Comparison of ENCODE assay signal across 20 cellular contexts in the genomic region with DNA sequence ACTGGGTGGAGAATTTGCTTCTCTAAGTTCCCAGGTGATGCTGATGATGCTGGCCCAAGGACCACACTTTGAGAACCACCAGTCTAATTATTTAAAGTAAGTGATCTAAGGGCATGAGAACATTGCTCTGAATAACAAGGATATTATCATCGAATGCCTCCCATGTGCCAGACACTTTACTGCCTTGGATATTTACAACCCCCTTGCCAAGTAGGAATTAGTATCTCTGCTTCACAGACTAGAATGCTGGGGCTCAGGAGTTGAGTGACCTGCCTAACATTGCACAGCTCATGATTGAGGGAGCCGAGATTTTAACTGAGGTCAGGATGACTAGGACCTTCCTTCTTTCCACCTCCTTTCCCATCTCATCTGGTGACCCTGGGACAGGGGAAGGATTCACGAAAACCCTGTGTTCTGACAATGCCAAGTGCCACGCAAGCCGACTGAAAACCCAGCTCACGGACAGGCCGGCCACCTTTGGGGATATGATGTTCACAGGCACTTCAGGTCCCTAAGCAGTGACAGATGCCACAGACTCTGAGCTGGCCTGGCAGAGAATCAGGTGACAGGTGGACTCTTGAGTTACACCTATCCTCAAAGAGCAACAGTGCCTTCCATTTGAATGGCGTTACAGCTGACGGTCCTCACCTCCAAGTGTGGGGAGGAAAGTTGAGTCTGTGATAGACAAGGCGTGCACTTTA.
A peak's percentile ranks its signal among the peaks of the same experiment; 100 is the strongest.
DNase-seq lines count a peak whose midpoint lies in the region; ATAC-seq and TF ChIP-seq lines count a peak whose summit lies in the region.
"Had no signal": no experiment of that assay in that cellular context is flagged by ENCODE, and none has a peak within 500 bp of the region (broad histone marks: within the 10 kb centered on the region; RNA-seq: fewer than 3 reads in every experiment).

No MANE protein-coding gene starts in this region.

- peak in 1 of 2 donors; percentile 33 for TF ChIP-seq POLR2A in gastrocnemius medialis (IDR thresholded peaks at IDR 0.05)

- intact Hi-C loops in PC-9 (cut with micrococcal nuclease; ENCODE audit: unreplicated experiment), result loop anchor here (2.0 kb wide), 2 partner anchors 31 to 287 kb away; a partner anchor contains a TSS
- intact Hi-C loops in gastrocnemius medialis (cut with DNase I; ENCODE audit: low total_unique reads), result no loop called here
- intact Hi-C loops in naive thymus-derived CD4-positive, alpha-beta T cell (cut with micrococcal nuclease), result no loop called here

- no peak overlapping the region for H3K4me3 Mint-ChIP-seq in naive thymus-derived CD4-positive, alpha-beta T cell
- H3K4me3 Mint-ChIP-seq: activated T-helper 17 cell treated with anti-CD3 and anti-CD28 coated beads, Interleukin-2, amount 50 U/mL, for 72 hours had no signal

- H3F3A ChIP-seq in PC-9 (ENCODE audit: insufficient read depth, low read depth), result peaks cover 21% of the 10 kb centered on the region; the same call in 1 of the 2 replicates

- no peaks in the 10 kb centered on the region for H3K9me3 ChIP-seq in PC-9 (ENCODE audit: insufficient read depth, low read depth)
- H3K9me3 ChIP-seq in right atrium auricular region, result no peaks in the 10 kb centered on the region
- no peaks in the 10 kb centered on the region for H3K9me3 ChIP-seq in gastrocnemius medialis
- no peaks in the 10 kb centered on the region for H3K9me3 ChIP-seq in naive thymus-derived CD4-positive, alpha-beta T cell (ENCODE audit: control insufficient read depth in 2 of 3, low read length in 3 of 3)
- H3K9me3 ChIP-seq: BE2C, pancreas had no signal

- no peaks in the 10 kb centered on the region for H4K20me1 ChIP-seq in PC-9 (ENCODE audit: insufficient read depth)

- H3K36me3 Mint-ChIP-seq in naive thymus-derived CD4-positive, alpha-beta T cell, result no peaks in the 10 kb centered on the region

- no peak overlapping the region for H3K4me3 ChIP-seq in PC-9
- H3K4me3 ChIP-seq in right atrium auricular region, result no peak overlapping the region
- H3K4me3 ChIP-seq in gastrocnemius medialis, result no peak overlapping the region
- H3K4me3 ChIP-seq in naive thymus-derived CD4-positive, alpha-beta T cell (ENCODE audit: low read length), result no peak overlapping the region
- H3K4me3 ChIP-seq: dorsolateral prefrontal cortex, pancreas had no signal

- CTCF ChIA-PET in PC-9 (lab: Charles Lee), result no interaction called here
- CTCF ChIA-PET in naive thymus-derived CD4-positive, alpha-beta T cell (lab: Charles Lee), result interaction anchor here (0.9 kb wide), 1 partner anchor 299 kb away, joined by 3 read pairs; no protein-coding TSS in a partner anchor

- H3K36me3 ChIP-seq in PC-9 (ENCODE audit: low read depth) (no peaks in the 10 kb centered on the region), right atrium auricular region (no peaks in the 10 kb centered on the region), gastrocnemius medialis (no peaks in the 10 kb centered on the region)
- H3K36me3 ChIP-seq in naive thymus-derived CD4-positive, alpha-beta T cell (ENCODE audit: control insufficient read depth in 2 of 3, insufficient read depth in 3 of 3, low read length in 3 of 3), result no peaks in the 10 kb centered on the region
- H3K36me3 ChIP-seq: BE2C, pancreas had no signal

- peaks cover 9 to 39% (median 21%) of the 10 kb centered on the region in 7 donors for H3K4me1 Mint-ChIP-seq in naive thymus-derived CD4-positive, alpha-beta T cell

- in situ Hi-C loops in gastrocnemius medialis (cut with MboI; ENCODE audit: low sequenced_read_pairs in 4 of 4), result loop anchor here (25.0 kb wide), 4 partner anchors 89 to 411 kb away; a partner anchor contains a TSS

- H3K4me2 ChIP-seq in PC-9, result no peak overlapping the region

- no peaks in the 10 kb centered on the region for H3K27me3 Mint-ChIP-seq in naive thymus-derived CD4-positive, alpha-beta T cell
- H3K27me3 Mint-ChIP-seq: activated T-helper 17 cell treated with anti-CD3 and anti-CD28 coated beads, Interleukin-2, amount 50 U/mL, for 72 hours had no signal

- peak; percentile 64 to 71 for ATAC-seq in gastrocnemius medialis
- no peak for ATAC-seq in naive thymus-derived CD4-positive, alpha-beta T cell
- ATAC-seq: activated T-helper 17 cell treated with anti-CD3 and anti-CD28 coated beads, Interleukin-2, amount 50 U/mL, for 72 hours had no signal

- H3K27ac ChIP-seq in PC-9, result peak overlapping the region; percentile 59
- H3K27ac ChIP-seq in right atrium auricular region, result peak overlapping the region; percentile 87 to 96
- peak overlapping the region; percentile 78 to 93 (median 84) for H3K27ac ChIP-seq in gastrocnemius medialis
- no peak overlapping the region for H3K27ac ChIP-seq in naive thymus-derived CD4-positive, alpha-beta T cell (ENCODE audit: low read depth, low read length)
- H3K27ac ChIP-seq: 22Rv1, dorsolateral prefrontal cortex had no signal

- POLR2A ChIA-PET in PC-9 (lab: Charles Lee; ENCODE audit: unreplicated experiment), result interaction anchor here (0.6 kb wide), 1 partner anchor 288 kb away, joined by 4 read pairs; no protein-coding TSS in a partner anchor
- POLR2A ChIA-PET in naive thymus-derived CD4-positive, alpha-beta T cell (lab: Charles Lee), result interaction anchor here (0.6 kb wide), 2 partner anchors 23 to 184 kb away, joined by 3 read pairs; no protein-coding TSS in a partner anchor

- H3K27me3 ChIP-seq in PC-9 (ENCODE audit: insufficient read depth, low read depth), result no peaks in the 10 kb centered on the region
- H3K27me3 ChIP-seq in right atrium auricular region, result no peaks in the 10 kb centered on the region
- no peaks in the 10 kb centered on the region for H3K27me3 ChIP-seq in gastrocnemius medialis
- no peaks in the 10 kb centered on the region for H3K27me3 ChIP-seq in naive thymus-derived CD4-positive, alpha-beta T cell (ENCODE audit: control insufficient read depth in 2 of 2, insufficient read depth in 2 of 2, low read length in 2 of 2)
- H3K27me3 ChIP-seq: BE2C, dorsolateral prefrontal cortex, pancreas had no signal

- H2AFZ ChIP-seq in PC-9, result no peak overlapping the region

- BruUV-seq in PC-9 (replicated peaks; lab: Mats Ljungman, UMichigan), result no TSS peak

- TF ChIP-seq CTCF in PC-9 (conservative IDR thresholded peaks at IDR 0.05), result no peak
- no peak for TF ChIP-seq CTCF in right atrium auricular region (IDR thresholded peaks at IDR 0.05)
- no peak for TF ChIP-seq CTCF in gastrocnemius medialis (IDR thresholded peaks at IDR 0.05 in 4 of 5, conservative IDR thresholded peaks at IDR 0.05 in 1 of 5)

- no peaks in the 10 kb centered on the region for H3K79me2 ChIP-seq in PC-9 (ENCODE audit: low read depth)

- peak; percentile 18 for DNase-seq in DMS 273 (lab: John Stamatoyannopoulos, UW; ENCODE audit: unreplicated experiment)
- DNase-seq in DMS 273 treated with DMSO at 0.1 percent for 48 hours (lab: John Stamatoyannopoulos, UW), result no peak
- DNase-seq in PC-9, result no peak
- DNase-seq in right atrium auricular region (ENCODE audit: low spot score), result no peak
- DNase-seq in gastrocnemius medialis, result peak; percentile 68 to 89
- no peak for DNase-seq in nucleus accumbens (lab: John Stamatoyannopoulos, UW)
- no peak for DNase-seq in naive thymus-derived CD4-positive, alpha-beta T cell
- DNase-seq in NCI-H146 treated with DMSO at 0.1 percent for 48 hours (lab: John Stamatoyannopoulos, UW; ENCODE audit: unreplicated experiment), result no peak
- DNase-seq: BE2C; Calu3; foreskin melanocyte; NCI-H187 treated with DMSO at 0.1 percent for 48 hours; PC-3; small intestine; stimulated activated CD8-positive, alpha-beta memory T cell treated with anti-CD3 and anti-CD28 coated beads, Interleukin-4, amount 100 ng/mL, for 48 hours; substantia nigra had no signal

- H3K4me1 ChIP-seq in PC-9 (replicated peaks; ENCODE audit: insufficient read depth) (peaks cover 62% of the 10 kb centered on the region), right atrium auricular region (peaks cover 0 to 47% of the 10 kb centered on the region in 2 donors), gastrocnemius medialis (peaks cover 44 to 47% of the 10 kb centered on the region in 2 donors)
- no peaks in the 10 kb centered on the region for H3K4me1 ChIP-seq in naive thymus-derived CD4-positive, alpha-beta T cell (ENCODE audit: control insufficient read depth in 2 of 2, insufficient read depth in 2 of 2, low read length in 2 of 2)

- no peaks in the 10 kb centered on the region for H3K9me2 ChIP-seq in PC-9 (ENCODE audit: insufficient read depth)

- H3K27ac Mint-ChIP-seq in naive thymus-derived CD4-positive, alpha-beta T cell, result no peak overlapping the region
- H3K27ac Mint-ChIP-seq: activated T-helper 17 cell treated with anti-CD3 and anti-CD28 coated beads, Interleukin-2, amount 50 U/mL, for 72 hours had no signal

- no peaks in the 10 kb centered on the region for H3K9me3 Mint-ChIP-seq in naive thymus-derived CD4-positive, alpha-beta T cell
- H3K9me3 Mint-ChIP-seq: activated T-helper 17 cell treated with anti-CD3 and anti-CD28 coated beads, Interleukin-2, amount 50 U/mL, for 72 hours had no signal

Comparison
In these comparisons a context has a peak if more than half of its experiments do, and no peak if none do; other contexts are left out.
1. DNase-seq: peak in DMS 273 (single experiment) and gastrocnemius medialis (2 of 2); none in DMS 273 treated with DMSO at 0.1 percent for 48 hours (single experiment), PC-9 (0 of 2), right atrium auricular region (single experiment), nucleus accumbens (0 of 56), naive thymus-derived CD4-positive, alpha-beta T cell (0 of 9) and NCI-H146 treated with DMSO at 0.1 percent for 48 hours (single experiment).